In the genomic region with DNA sequence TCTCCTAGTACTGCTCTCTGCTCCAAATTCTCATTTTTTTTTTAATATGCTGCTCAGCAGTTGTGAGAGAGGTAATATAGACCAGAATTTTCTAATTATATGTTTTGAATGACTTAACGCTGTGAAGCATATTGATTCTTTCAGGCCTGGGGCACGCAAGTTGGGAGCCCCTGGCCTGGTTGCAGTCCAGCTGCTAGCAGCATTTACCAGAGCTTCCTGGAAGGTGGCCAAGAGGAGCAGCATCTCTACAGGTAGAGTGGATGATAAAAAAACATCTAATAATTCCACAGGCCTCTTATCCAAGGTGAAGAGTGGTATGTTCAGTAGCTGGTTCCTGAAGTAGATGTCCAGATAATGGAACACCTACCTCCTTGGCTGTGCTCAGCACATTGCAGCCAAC, we compare ENCODE assay signal across 12 cellular contexts.
"Had no signal": no experiment of that assay in that cellular context is flagged by ENCODE, and none has a peak within 500 bp of the region (broad histone marks: within the 10 kb centered on the region; RNA-seq: fewer than 3 reads in every experiment).

No MANE protein-coding gene starts in this region.

- DNase-seq: activated CD4-positive, alpha-beta T cell treated with anti-CD3 and anti-CD28 coated beads, Interleukin-2, amount 50 U/mL, for 1 hour; activated naive CD4-positive, alpha-beta T cell treated with anti-CD3 and anti-CD28 coated beads for 36 hours; activated T-cell treated with anti-CD3 and anti-CD28 coated beads for 4 hours; foreskin keratinocyte; heart left ventricle; mucosa of descending colon; naive thymus-derived CD8-positive, alpha-beta T cell; right cardiac atrium; small intestine had no signal

- H3K4me1 ChIP-seq: foreskin keratinocyte, heart left ventricle had no signal

- H3K36me3 ChIP-seq: cardiac muscle cell, heart left ventricle, neutrophil, tibial nerve had no signal

- H3K27ac ChIP-seq: cardiac muscle cell, foreskin keratinocyte, heart left ventricle, neutrophil, tibial nerve had no signal

- H3K9me3 ChIP-seq: heart left ventricle, mucosa of descending colon, neutrophil, tibial nerve had no signal

- H3K27me3 ChIP-seq: cardiac muscle cell, foreskin keratinocyte, heart left ventricle, neutrophil, tibial nerve had no signal

- H3K4me3 ChIP-seq: cardiac muscle cell, heart left ventricle, mucosa of descending colon, tibial nerve had no signal
